ENCODE assay signal across 9 cellular contexts in genomic region chr5:117590944-117591343, GRCh38.
DNase-seq lines count a peak whose midpoint lies in the region; ATAC-seq and TF ChIP-seq lines count a peak whose summit lies in the region.
"Had no signal": no experiment of that assay in that cellular context is flagged by ENCODE, and none has a peak within 500 bp of the region (broad histone marks: within the 10 kb centered on the region; RNA-seq: fewer than 3 reads in every experiment).

No MANE protein-coding gene starts in this region.

- POLR2A ChIA-PET in A673 (lab: Charles Lee; ENCODE audit: low non-redundant PET) = no interaction called here
- POLR2A ChIA-PET in activated CD4-positive, alpha-beta T cell treated with anti-CD3 and anti-CD28 coated beads, Interleukin-2, amount 10 ng/mL, durations not matched to agents 7 days and 5 days (lab: Charles Lee) = no interaction called here

- peak; percentile 94 for ATAC-seq in GM18508 (IDR thresholded peaks at IDR 0.05; ENCODE audit: insufficient read depth, unreplicated experiment)
- peak; percentile 84 for ATAC-seq in HG03135 (IDR thresholded peaks at IDR 0.05; ENCODE audit: unreplicated experiment)
- ATAC-seq in sciatic nerve = no peak

- DNase-seq in A673 (ENCODE audit: low spot score) (no peak), WERI-Rb-1 (peak; percentile 8), osteocyte (ENCODE audit: extremely low spot score, unreplicated experiment) (no peak), sciatic nerve (ENCODE audit: low spot score) (no peak)
- no peak for DNase-seq in stimulated activated CD8-positive, alpha-beta memory T cell treated with anti-CD3 and anti-CD28 coated beads, Interleukin-4, amount 100 ng/mL, for 48 hours
- no peak for DNase-seq in activated CD4-positive, alpha-beta T cell treated with anti-CD3 and anti-CD28 coated beads, Interleukin-2, amount 10 ng/mL, durations not matched to agents 7 days and 5 days

- no peak overlapping the region for H3K27ac Mint-ChIP-seq in osteocyte (ENCODE audit: unreplicated experiment)
- no peak overlapping the region for H3K27ac Mint-ChIP-seq in activated CD4-positive, alpha-beta T cell treated with anti-CD3 and anti-CD28 coated beads, Interleukin-2, amount 10 ng/mL, durations not matched to agents 7 days and 5 days
- H3K27ac Mint-ChIP-seq: activated naive CD8-positive, alpha-beta T cell had no signal

- no peaks in the 10 kb centered on the region for H3K9me3 Mint-ChIP-seq in osteocyte (ENCODE audit: unreplicated experiment)
- H3K9me3 Mint-ChIP-seq in activated CD4-positive, alpha-beta T cell treated with anti-CD3 and anti-CD28 coated beads, Interleukin-2, amount 10 ng/mL, durations not matched to agents 7 days and 5 days = no peaks in the 10 kb centered on the region

- H3K9me3 ChIP-seq in A673 (ENCODE audit: low read depth, low read length, poor library complexity, severe bottlenecking) (no peaks in the 10 kb centered on the region), WERI-Rb-1 (ENCODE audit: severe bottlenecking) (no peaks in the 10 kb centered on the region)

- no peak overlapping the region for H3K4me3 Mint-ChIP-seq in osteocyte (ENCODE audit: unreplicated experiment)
- no peak overlapping the region for H3K4me3 Mint-ChIP-seq in activated CD4-positive, alpha-beta T cell treated with anti-CD3 and anti-CD28 coated beads, Interleukin-2, amount 10 ng/mL, durations not matched to agents 7 days and 5 days
- H3K4me3 Mint-ChIP-seq: activated naive CD8-positive, alpha-beta T cell had no signal

- TF ChIP-seq CTCF in A673 (conservative IDR thresholded peaks at IDR 0.05; ENCODE audit: low read depth, low read length) (0 out of 2 replicates have a peak, but pooled peaks have one; percentile 17), WERI-Rb-1 (IDR thresholded peaks at IDR 0.05; ENCODE audit: low read depth, low read length) (peak; percentile 41; the same call in 1 of the 2 replicates), osteocyte (IDR thresholded peaks at IDR 0.05) (peak; percentile 72)

- H3K4me3 ChIP-seq in A673 (ENCODE audit: low read depth, low read length, poor library complexity, severe bottlenecking) (no peak overlapping the region), WERI-Rb-1 (ENCODE audit: low read depth, low read length) (no peak overlapping the region)

- H3K27me3 ChIP-seq in A673 (replicated peaks; ENCODE audit: insufficient read depth, low read depth, low read length, poor library complexity) (no peaks in the 10 kb centered on the region), WERI-Rb-1 (ENCODE audit: insufficient read depth, low read depth, severe bottlenecking) (no peaks in the 10 kb centered on the region)

- BruUV-seq in A673 (replicated peaks; lab: Mats Ljungman, UMichigan) = no TSS peak

- H3K36me3 Mint-ChIP-seq in osteocyte (ENCODE audit: unreplicated experiment) = no peaks in the 10 kb centered on the region
- H3K36me3 Mint-ChIP-seq in activated CD4-positive, alpha-beta T cell treated with anti-CD3 and anti-CD28 coated beads, Interleukin-2, amount 10 ng/mL, durations not matched to agents 7 days and 5 days (ENCODE audit: low read depth) = no peaks in the 10 kb centered on the region
- H3K36me3 Mint-ChIP-seq: activated naive CD8-positive, alpha-beta T cell had no signal

- no peaks in the 10 kb centered on the region for H3K36me3 ChIP-seq in A673 (ENCODE audit: insufficient read depth, low read length, poor library complexity, severe bottlenecking)
- no peaks in the 10 kb centered on the region for H3K36me3 ChIP-seq in WERI-Rb-1

- H3K27ac ChIP-seq in A673 (ENCODE audit: low read depth, low read length, poor library complexity, severe bottlenecking) (no peak overlapping the region), WERI-Rb-1 (no peak overlapping the region)

- no peaks in the 10 kb centered on the region for H3K4me1 ChIP-seq in A673 (ENCODE audit: insufficient read depth, low read length, poor library complexity, severe bottlenecking)

- intact Hi-C loops in A673 (cut with micrococcal nuclease; ENCODE audit: unreplicated experiment) (no loop called here), sciatic nerve (cut with DNase I) (no loop called here)

- H3K4me1 Mint-ChIP-seq in osteocyte (ENCODE audit: unreplicated experiment) = no peaks in the 10 kb centered on the region
- no peaks in the 10 kb centered on the region for H3K4me1 Mint-ChIP-seq in activated CD4-positive, alpha-beta T cell treated with anti-CD3 and anti-CD28 coated beads, Interleukin-2, amount 10 ng/mL, durations not matched to agents 7 days and 5 days

- CTCF ChIA-PET in A673 (lab: Charles Lee) = no interaction called here
- CTCF ChIA-PET in activated CD4-positive, alpha-beta T cell treated with anti-CD3 and anti-CD28 coated beads, Interleukin-2, amount 10 ng/mL, durations not matched to agents 7 days and 5 days (lab: Charles Lee) = no interaction called here

- H3K27me3 Mint-ChIP-seq in osteocyte (ENCODE audit: unreplicated experiment) = no peaks in the 10 kb centered on the region
- H3K27me3 Mint-ChIP-seq in activated CD4-positive, alpha-beta T cell treated with anti-CD3 and anti-CD28 coated beads, Interleukin-2, amount 10 ng/mL, durations not matched to agents 7 days and 5 days = no peaks in the 10 kb centered on the region
- H3K27me3 Mint-ChIP-seq: activated naive CD8-positive, alpha-beta T cell had no signal

Comparison
In these comparisons a context has a peak if more than half of its experiments do, and no peak if none do; other contexts are left out.
1. CTCF ChIP-seq: peak in every context shown above with its lines; median percentile 72 in osteocyte; 41 in WERI-Rb-1; 17 in A673.